8 cellular contexts compared by ENCODE assay signal in genomic region chr16:29805232-29806095, GRCh38. TPM values are rescaled to one million over a fixed set of nuclear protein-coding genes. Genes with fewer than 3 reads are reported as not detected.
DNase-seq lines count a peak whose midpoint lies in the region; ATAC-seq, FAIRE-seq and TF ChIP-seq lines count a peak whose summit lies in the region.

No MANE protein-coding gene starts in this region.

- H3K4me1 ChIP-seq in rectal smooth muscle tissue (ENCODE audit: control insufficient read depth, insufficient read depth, low read length) (peaks cover 24% of the 10 kb centered on the region), vagina (peaks cover 44% of the 10 kb centered on the region)

- peak overlapping the region; percentile 93 for H3K27ac ChIP-seq in rectal smooth muscle tissue (ENCODE audit: low read depth, low read length)
- H3K27ac ChIP-seq in vagina, result peak overlapping the region; percentile 98

- DNase-seq in GM18507 (ENCODE audit: extremely low spot score, insufficient read length, low read depth) (peak; percentile 83), NCI-H2029 treated with DMSO at 0.1 percent for 48 hours (lab: John Stamatoyannopoulos, UW) (peak; percentile 91), T1000 (lab: John Stamatoyannopoulos, UW) (peak; percentile 97), astrocyte of the hippocampus (ENCODE audit: low read depth, low spot score) (peak; percentile 99), hepatic stellate cell (ENCODE audit: low spot score) (peak; percentile 96), vagina (ENCODE audit: extremely low spot score in 2 of 2) (no peak)

- H3K9ac ChIP-seq in rectal smooth muscle tissue (ENCODE audit: low read length), result peak overlapping the region; percentile 78

- H3K4me3 ChIP-seq in rectal smooth muscle tissue (ENCODE audit: low read length) (peak overlapping the region; percentile 81), vagina (peak overlapping the region; percentile 81 to 91)

- H3K9me3 ChIP-seq in vagina, result no peaks in the 10 kb centered on the region

- H3K36me3 ChIP-seq in rectal smooth muscle tissue (ENCODE audit: control insufficient read depth, insufficient read depth, low read length) (peaks cover 11% of the 10 kb centered on the region), vagina (peaks cover 0 to 20% of the 10 kb centered on the region in 2 donors)

- TF ChIP-seq POLR2A in vagina (IDR thresholded peaks at IDR 0.05), result peak in 1 of 2 donors; percentile 92

- no peaks in the 10 kb centered on the region for H3K27me3 ChIP-seq in rectal smooth muscle tissue (ENCODE audit: control insufficient read depth, insufficient read depth, low read length)
- no peaks in the 10 kb centered on the region for H3K27me3 ChIP-seq in vagina

- FAIRE-seq in GM18507 (lab: Jason Lieb, UNC), result peak; percentile 96

- peak in 1 of 3 experiments; percentile 6 for TF ChIP-seq CTCF in vagina (IDR thresholded peaks at IDR 0.05)

- peak; percentile 59 for ATAC-seq in HG02970 (IDR thresholded peaks at IDR 0.05; ENCODE audit: low FRiP score, unreplicated experiment)

- intact Hi-C loops in vagina (cut with DNase I), result loop anchor here (5.0 kb wide), 1 partner anchor 572 kb away; no protein-coding TSS in a partner anchor

RNA-seq across cellular contexts. Expression of gene MAZ, which starts 0.9 kb away (rescaled TPM):
- total RNA-seq in vagina, result 87.7 TPM

RNA-seq across cellular contexts. Expression of gene PRRT2, which starts 6.5 kb away (rescaled TPM):
- total RNA-seq in vagina, result 20.4 TPM

RNA-seq across cellular contexts. Expression of gene PAGR1, which starts 10.5 kb away (rescaled TPM):
- total RNA-seq in vagina, result 23.6 TPM

RNA-seq across cellular contexts. Expression of gene MVP, which starts 14.8 kb away (rescaled TPM):
- total RNA-seq in vagina, result 111 TPM

RNA-seq across cellular contexts. Expression of gene KIF22, which starts 14.9 kb away (rescaled TPM):
- 18.9 TPM for total RNA-seq in vagina

Comparison
In these comparisons a context has a peak if more than half of its experiments do, and no peak if none do; other contexts are left out.
1. DNase-seq: peak in GM18507 (single experiment), NCI-H2029 treated with DMSO at 0.1 percent for 48 hours (single experiment), T1000 (single experiment), astrocyte of the hippocampus (single experiment) and hepatic stellate cell (single experiment); none in vagina (0 of 2).